In genomic region chr9:4986291-4986690, GRCh38 we compare ENCODE assay signal across 8 cellular contexts. TPM values are rescaled to one million over a fixed set of nuclear protein-coding genes. Genes with fewer than 3 reads are reported as not detected.
DNase-seq lines count a peak whose midpoint lies in the region; ATAC-seq and TF ChIP-seq lines count a peak whose summit lies in the region.

No MANE protein-coding gene starts in this region.

- H3K4me3 ChIP-seq in colonic mucosa, result peak overlapping the region; percentile 68

- peaks cover 31% of the 10 kb centered on the region for H3K4me1 Mint-ChIP-seq in nephron

- no peaks in the 10 kb centered on the region for H3K9me3 ChIP-seq in colonic mucosa

- no peaks in the 10 kb centered on the region for H3K36me3 ChIP-seq in colonic mucosa

- H3K27ac ChIP-seq in C4-2B (0 out of 2 replicates have a peak overlapping the region, but pooled peaks have one; percentile 93), colonic mucosa (peak overlapping the region; percentile 99)

- H3K9ac ChIP-seq in colonic mucosa (ENCODE audit: low read depth in 2 of 2, low read length in 2 of 2), result peak overlapping the region; percentile 90 to 95

- ATAC-seq in GM18519 (IDR thresholded peaks at IDR 0.05; ENCODE audit: low FRiP score, unreplicated experiment), result no peak
- no peak for ATAC-seq in HG03342 (IDR thresholded peaks at IDR 0.05; ENCODE audit: unreplicated experiment)

- DNase-seq in M059J (ENCODE audit: low read depth) (peak; percentile 21), colonic mucosa (no peak), NOMO-1 (lab: John Stamatoyannopoulos, UW; ENCODE audit: unreplicated experiment in 2 of 2) (no peak), cortex of kidney (lab: John Stamatoyannopoulos, UW) (no peak)

- H3K4me1 ChIP-seq in colonic mucosa, result no peaks in the 10 kb centered on the region

- H3K4me3 Mint-ChIP-seq in nephron, result peak overlapping the region; percentile 84 to 90 (median 90)

- TF ChIP-seq CTCF in C4-2B (conservative IDR thresholded peaks at IDR 0.05) (no peak), colonic mucosa (IDR thresholded peaks at IDR 0.05) (no peak), nephron (IDR thresholded peaks at IDR 0.05; ENCODE audit: unreplicated experiment in 3 of 3) (no peak)

- no peaks in the 10 kb centered on the region for H3K9me3 Mint-ChIP-seq in nephron

- no peaks in the 10 kb centered on the region for H3K27me3 Mint-ChIP-seq in nephron (ENCODE audit: low read depth)

- no peaks in the 10 kb centered on the region for H3K27me3 ChIP-seq in colonic mucosa

- H3K36me3 Mint-ChIP-seq in nephron (ENCODE audit: low read depth), result no peaks in the 10 kb centered on the region

- intact Hi-C loops in colonic mucosa (cut with DNase I), result loop anchor here (5.0 to 10.0 kb wide), 5 partner anchors 139 to 439 kb away; partner anchors contain the start of genes CDC37L1 and RCL1

- peak overlapping the region; percentile 89 to 93 (median 90) for H3K27ac Mint-ChIP-seq in nephron

RNA-seq across cellular contexts. Expression of gene JAK2, which starts 1.2 kb away (rescaled TPM):
- 3.2 and 6.5 TPM in 2 replicates for total RNA-seq in M059J (2014; rRNA removed; shearing (Covaris generic))
- total RNA-seq in colonic mucosa, result 10 to 100 TPM in 1 of 2 donors, 1 to 10 TPM in 1; 7.0 to 14.8 TPM
